In genomic region chr13:100646030-100646673, GRCh38 we compare ENCODE assay signal across 8 cellular contexts. TPM values are rescaled to one million over a fixed set of nuclear protein-coding genes. Genes with fewer than 3 reads are reported as not detected.
DNase-seq lines count a peak whose midpoint lies in the region; ATAC-seq, FAIRE-seq and TF ChIP-seq lines count a peak whose summit lies in the region.

No MANE protein-coding gene starts in this region.

- H3K36me3 Mint-ChIP-seq in nephron progenitor cell (ENCODE audit: low read depth): peaks cover 62% of the 10 kb centered on the region

- no peak overlapping the region for H3K4me3 ChIP-seq in MM.1S (ENCODE audit: low read length)
- no peak overlapping the region for H3K4me3 ChIP-seq in cardiac fibroblast (replicated peaks in 1 of 2; ENCODE audit: low read depth in 2 of 2, low read length in 2 of 2)
- H3K4me3 ChIP-seq in colonic mucosa: no peak overlapping the region

- H3K9ac ChIP-seq in MM.1S (ENCODE audit: low read length) (no peak overlapping the region), colonic mucosa (ENCODE audit: low read depth in 2 of 2, low read length in 2 of 2) (no peak overlapping the region)

- no peaks in the 10 kb centered on the region for H3K9me3 Mint-ChIP-seq in nephron progenitor cell

- ATAC-seq in HG03342 (IDR thresholded peaks at IDR 0.05; ENCODE audit: unreplicated experiment): no peak
- no peak for ATAC-seq in GM21360 (IDR thresholded peaks at IDR 0.05; ENCODE audit: unreplicated experiment)

- no peaks in the 10 kb centered on the region for H3K27me3 Mint-ChIP-seq in nephron progenitor cell (ENCODE audit: low read depth, poor library complexity)

- no peak for FAIRE-seq in D721Med (lab: Jason Lieb, UNC)

- no peak overlapping the region for H3K27ac ChIP-seq in MM.1S (ENCODE audit: low read length)
- H3K27ac ChIP-seq in colonic mucosa: no peak overlapping the region

- H2AFZ ChIP-seq in MM.1S (ENCODE audit: low read length): no peak overlapping the region

- H4K20me1 ChIP-seq in MM.1S (ENCODE audit: insufficient read depth, low read length): no peaks in the 10 kb centered on the region

- peak; percentile 41 for TF ChIP-seq CTCF in D721Med (IDR thresholded peaks at IDR 0.05; ENCODE audit: insufficient read depth, missing control alignments)
- TF ChIP-seq CTCF in MM.1S (IDR thresholded peaks at IDR 0.05; ENCODE audit: low read length): 0 out of 2 replicates have a peak, but pooled peaks have one; percentile 21
- peak; percentile 63 for TF ChIP-seq CTCF in cardiac fibroblast (IDR thresholded peaks at IDR 0.05; ENCODE audit: low read depth, low read length)
- TF ChIP-seq CTCF in nephron progenitor cell (IDR thresholded peaks at IDR 0.05): peak; percentile 44
- TF ChIP-seq CTCF in colonic mucosa (IDR thresholded peaks at IDR 0.05): no peak

- H3K9me3 ChIP-seq in MM.1S (replicated peaks; ENCODE audit: insufficient read depth, low read length) (no peaks in the 10 kb centered on the region), colonic mucosa (no peaks in the 10 kb centered on the region)

- no peak overlapping the region for H3K4me2 ChIP-seq in MM.1S (ENCODE audit: low read depth, low read length)

- H3K9me2 ChIP-seq in MM.1S (replicated peaks; ENCODE audit: insufficient read depth, low read length): no peaks in the 10 kb centered on the region

- no peak overlapping the region for H3K4me3 Mint-ChIP-seq in nephron progenitor cell

- no peaks in the 10 kb centered on the region for H3K79me2 ChIP-seq in MM.1S (ENCODE audit: low read length)

- H3K4me1 ChIP-seq in MM.1S (ENCODE audit: low read length): no peaks in the 10 kb centered on the region
- H3K4me1 ChIP-seq in colonic mucosa: no peaks in the 10 kb centered on the region

- no peaks in the 10 kb centered on the region for H3K27me3 ChIP-seq in MM.1S (replicated peaks; ENCODE audit: insufficient read depth, low read length)
- no peaks in the 10 kb centered on the region for H3K27me3 ChIP-seq in colonic mucosa

- no peak for DNase-seq in D721Med (ENCODE audit: insufficient read length, low spot score)
- DNase-seq in MM.1S: no peak
- DNase-seq in cardiac fibroblast (ENCODE audit: low read depth in 2 of 2): peak; percentile 49 to 54
- peak; percentile 30 for DNase-seq in nephron progenitor cell
- DNase-seq in SIG-M5 (lab: John Stamatoyannopoulos, UW): no peak
- DNase-seq in colonic mucosa: no peak

- H3K36me3 ChIP-seq in MM.1S (replicated peaks; ENCODE audit: insufficient read depth, low read length) (no peaks in the 10 kb centered on the region; the same call in 1 of the 2 replicates), colonic mucosa (no peaks in the 10 kb centered on the region)

- peak overlapping the region; percentile 13 for H3K27ac Mint-ChIP-seq in nephron progenitor cell

- intact Hi-C loops in colonic mucosa (cut with DNase I): no loop called here

- H3K4me1 Mint-ChIP-seq in nephron progenitor cell: peaks cover 40% of the 10 kb centered on the region

- no peaks in the 10 kb centered on the region for H3F3A ChIP-seq in MM.1S (ENCODE audit: insufficient read depth, low read length)

RNA-seq across cellular contexts. Expression of gene TMTC4, which starts 28.4 kb away (rescaled TPM):
- 10 to 100 TPM; 18.2 to 21.4 TPM for total RNA-seq in colonic mucosa

RNA-seq across cellular contexts. Expression of gene GGACT, which starts 57.6 kb away (rescaled TPM):
- 1 to 10 TPM; 6.7 to 10.0 TPM for total RNA-seq in colonic mucosa

Comparison
In these comparisons a context has a peak if more than half of its experiments do, and no peak if none do; other contexts are left out.
1. DNase-seq: peak in cardiac fibroblast (2 of 2) and nephron progenitor cell (single experiment); none in D721Med (single experiment), MM.1S (single experiment), SIG-M5 (single experiment) and colonic mucosa (single experiment).